12 cellular contexts compared by ENCODE assay signal in the genomic region with DNA sequence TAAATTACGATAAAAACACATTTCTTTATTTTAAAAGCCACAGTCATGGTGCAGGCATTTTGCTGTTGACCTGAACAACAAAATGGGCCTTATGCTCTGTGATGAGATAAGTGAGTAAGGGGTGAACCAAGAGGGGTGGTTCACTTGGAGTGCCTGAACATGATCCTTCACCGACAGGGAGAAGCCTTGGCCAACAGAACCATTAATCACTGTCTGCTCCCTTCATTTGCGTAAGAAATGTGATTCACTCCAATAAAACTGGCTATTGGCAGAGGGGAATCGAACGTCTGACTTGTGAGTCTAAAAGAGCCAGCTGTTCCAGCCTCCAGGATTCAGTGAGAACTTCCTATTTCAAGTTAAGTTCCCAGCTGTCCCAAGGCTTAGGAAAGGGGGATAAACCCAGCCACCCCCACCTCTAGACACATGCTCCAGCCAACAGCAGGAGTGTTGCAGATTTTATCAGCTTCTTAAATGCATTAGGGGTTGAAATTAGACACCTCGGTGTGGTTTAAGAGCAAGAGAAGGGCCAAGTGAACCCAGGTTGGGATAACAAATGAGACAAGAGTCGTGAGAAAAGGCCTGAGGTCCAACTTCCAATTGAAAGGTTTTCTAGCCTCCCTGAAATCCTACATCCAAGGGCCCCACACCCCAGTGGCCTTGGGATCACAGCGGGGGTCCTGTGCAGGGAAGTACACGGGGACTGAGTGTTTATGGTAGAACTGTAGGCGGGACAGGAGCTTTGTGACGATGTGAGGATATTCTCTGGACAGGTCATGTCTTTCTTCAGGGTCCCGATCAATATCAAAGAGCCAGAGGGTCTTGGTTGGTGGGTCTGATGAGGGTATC.
DNase-seq lines count a peak whose midpoint lies in the region; ATAC-seq, FAIRE-seq and TF ChIP-seq lines count a peak whose summit lies in the region.
"Had no signal": no experiment of that assay in that cellular context is flagged by ENCODE, and none has a peak within 500 bp of the region (broad histone marks: within the 10 kb centered on the region; RNA-seq: fewer than 3 reads in every experiment).

No MANE protein-coding gene starts in this region.

- H3K9me2 ChIP-seq in PC-3 (replicated peaks; ENCODE audit: low read length), result no peaks in the 10 kb centered on the region

- TF ChIP-seq POLR2A in H54 (IDR thresholded peaks at IDR 0.05; ENCODE audit: low read depth, low read length), result no peak

- no peak overlapping the region for H4K91ac ChIP-seq in trophoblast cell (ENCODE audit: low read depth, low read length)

- no peak overlapping the region for H3K18ac ChIP-seq in trophoblast cell (ENCODE audit: low read length)

- H2AK5ac ChIP-seq in trophoblast cell (ENCODE audit: low read length), result no peak overlapping the region

- H3K9me3 ChIP-seq in PC-3 (ENCODE audit: low read length) (no peaks in the 10 kb centered on the region), fibroblast of lung (ENCODE audit: control insufficient read depth, insufficient read depth, low read depth, low read length) (no peaks in the 10 kb centered on the region), trophoblast cell (ENCODE audit: insufficient read depth, low read depth, low read length) (peaks cover 3% of the 10 kb centered on the region)

- DNase-seq in H54 (ENCODE audit: insufficient read length, low spot score), result peak; percentile 29
- peak; percentile 90 for DNase-seq in PC-3
- DNase-seq in fibroblast of lung (ENCODE audit: low read depth in 2 of 2), result peak; percentile 97 to 99
- DNase-seq in trophoblast cell, result no peak
- DNase-seq in activated gamma-delta T cell (lab: John Stamatoyannopoulos, UW), result no peak
- DNase-seq in stimulated activated effector memory CD8-positive, alpha-beta T cell treated with anti-CD3 and anti-CD28 coated beads, Interleukin-12 subunit alpha, Interleukin-12 subunit beta, amount 100 ng/mL, for 72 hours (ENCODE audit: low spot score in 2 of 2), result no peak
- DNase-seq: activated T-cell treated with anti-CD3 and anti-CD28 coated beads, Interleukin-2, amount 50 U/mL, for 48 hours; NCI-H1436; stimulated activated naive CD4-positive, alpha-beta T cell had no signal

- intact Hi-C loops in PC-3 (cut with micrococcal nuclease), result no loop called here

- no TSS peak for BruUV-seq in PC-3 (replicated peaks; lab: Mats Ljungman, UMichigan)

- peaks cover 12% of the 10 kb centered on the region for H3K36me3 Mint-ChIP-seq in stimulated activated effector memory CD8-positive, alpha-beta T cell treated with anti-CD3 and anti-CD28 coated beads, Interleukin-12 subunit alpha, Interleukin-12 subunit beta, amount 100 ng/mL, for 72 hours

- H3K27me3 ChIP-seq in PC-3 (ENCODE audit: low read length), result no peaks in the 10 kb centered on the region
- H3K27me3 ChIP-seq in fibroblast of lung (ENCODE audit: control insufficient read depth, insufficient read depth, low read length), result no peaks in the 10 kb centered on the region
- H3K27me3 ChIP-seq in trophoblast cell (ENCODE audit: insufficient read depth, low read length), result no peaks in the 10 kb centered on the region

- no peaks in the 10 kb centered on the region for H3K9me3 Mint-ChIP-seq in stimulated activated effector memory CD8-positive, alpha-beta T cell treated with anti-CD3 and anti-CD28 coated beads, Interleukin-12 subunit alpha, Interleukin-12 subunit beta, amount 100 ng/mL, for 72 hours

- no peaks in the 10 kb centered on the region for H3K79me1 ChIP-seq in trophoblast cell (ENCODE audit: low read length)

- FAIRE-seq in H54 (lab: Jason Lieb, UNC), result peak; percentile 82
- FAIRE-seq: TTC549 had no signal

- ATAC-seq in PC-3 (peak; percentile 79), GM19455 (IDR thresholded peaks at IDR 0.05; ENCODE audit: unreplicated experiment) (no peak), HG03159 (IDR thresholded peaks at IDR 0.05; ENCODE audit: unreplicated experiment) (no peak)
- ATAC-seq in stimulated activated effector memory CD8-positive, alpha-beta T cell treated with anti-CD3 and anti-CD28 coated beads, Interleukin-12 subunit alpha, Interleukin-12 subunit beta, amount 100 ng/mL, for 72 hours, result no peak

- no peak overlapping the region for H2AFZ ChIP-seq in PC-3 (ENCODE audit: low read length)
- H2AFZ ChIP-seq in fibroblast of lung (ENCODE audit: low read length), result no peak overlapping the region
- no peak overlapping the region for H2AFZ ChIP-seq in trophoblast cell (ENCODE audit: insufficient read depth, low read length, poor library complexity)

- H3K4me2 ChIP-seq in PC-3 (ENCODE audit: low read length) (peak overlapping the region; percentile 54), fibroblast of lung (ENCODE audit: extremely low read depth, insufficient read depth, low read length) (no peak overlapping the region), trophoblast cell (ENCODE audit: low read length) (no peak overlapping the region)

- H3K36me3 ChIP-seq in PC-3 (ENCODE audit: low read depth, low read length) (no peaks in the 10 kb centered on the region; the same call in 1 of the 2 replicates), fibroblast of lung (ENCODE audit: control insufficient read depth, insufficient read depth, low read length) (no peaks in the 10 kb centered on the region), trophoblast cell (ENCODE audit: control insufficient read depth in 1 of 2, insufficient read depth in 2 of 2, low read length in 2 of 2) (peaks cover 0 to 2% of the 10 kb centered on the region in 2 experiments)

- POLR2A ChIA-PET in PC-3 (lab: Charles Lee; ENCODE audit: unreplicated experiment), result no interaction called here

- peak overlapping the region; percentile 37 for H4K8ac ChIP-seq in trophoblast cell (ENCODE audit: low read depth, low read length)

- H3K27ac Mint-ChIP-seq in stimulated activated effector memory CD8-positive, alpha-beta T cell treated with anti-CD3 and anti-CD28 coated beads, Interleukin-12 subunit alpha, Interleukin-12 subunit beta, amount 100 ng/mL, for 72 hours, result no peak overlapping the region

- no peak overlapping the region for H3K4me3 Mint-ChIP-seq in stimulated activated effector memory CD8-positive, alpha-beta T cell treated with anti-CD3 and anti-CD28 coated beads, Interleukin-12 subunit alpha, Interleukin-12 subunit beta, amount 100 ng/mL, for 72 hours

- H2BK120ac ChIP-seq in trophoblast cell (ENCODE audit: insufficient read depth, low read length, poor library complexity), result no peak overlapping the region

- no peaks in the 10 kb centered on the region for H3F3A ChIP-seq in PC-3 (ENCODE audit: low read length, unreplicated experiment)

- H3K23ac ChIP-seq in trophoblast cell (ENCODE audit: low read length), result no peak overlapping the region

- WGBS in trophoblast cell (ENCODE audit: extremely low coverage, insufficient coverage, insufficient read length), result no CpG with 5 or more reads among the region's 12 CpGs

- no peak overlapping the region for H2BK5ac ChIP-seq in trophoblast cell (ENCODE audit: low read depth, low read length, poor library complexity)

- H3K4me3 ChIP-seq in PC-3 (ENCODE audit: low read length), result no peak overlapping the region
- no peak overlapping the region for H3K4me3 ChIP-seq in fibroblast of lung (replicated peaks in 1 of 4; ENCODE audit: control extremely low read depth in 1 of 4, insufficient read depth in 1 of 4, low read depth in 3 of 4, low read length in 4 of 4)
- H3K4me3 ChIP-seq in trophoblast cell (ENCODE audit: low read depth, low read length), result no peak overlapping the region

- H3K4me1 Mint-ChIP-seq in stimulated activated effector memory CD8-positive, alpha-beta T cell treated with anti-CD3 and anti-CD28 coated beads, Interleukin-12 subunit alpha, Interleukin-12 subunit beta, amount 100 ng/mL, for 72 hours, result peaks cover 4% of the 10 kb centered on the region

- no peak overlapping the region for H4K12ac ChIP-seq in trophoblast cell (ENCODE audit: low read depth, low read length)

- H3K27ac ChIP-seq in PC-3 (ENCODE audit: low read length), result peak overlapping the region; percentile 100
- peak overlapping the region; percentile 27 for H3K27ac ChIP-seq in fibroblast of lung (ENCODE audit: insufficient read depth, low read length)
- no peak overlapping the region for H3K27ac ChIP-seq in trophoblast cell (ENCODE audit: low read depth, low read length)

- H3K9ac ChIP-seq in PC-3 (ENCODE audit: low read length) (peak overlapping the region; percentile 80), fibroblast of lung (ENCODE audit: insufficient read depth, low read length) (no peak overlapping the region), trophoblast cell (ENCODE audit: low read length) (no peak overlapping the region)

- H4K20me1 ChIP-seq in PC-3 (ENCODE audit: low read length) (no peaks in the 10 kb centered on the region), fibroblast of lung (ENCODE audit: control insufficient read depth, extremely low read depth, insufficient read depth, low read length) (no peaks in the 10 kb centered on the region)

- no peak overlapping the region for H3K14ac ChIP-seq in trophoblast cell (ENCODE audit: low read length)

- no peak overlapping the region for H2BK12ac ChIP-seq in trophoblast cell (ENCODE audit: low read length)

- H3K79me2 ChIP-seq in PC-3 (ENCODE audit: low read length), result no peaks in the 10 kb centered on the region
- no peaks in the 10 kb centered on the region for H3K79me2 ChIP-seq in fibroblast of lung (ENCODE audit: control insufficient read depth, insufficient read depth, low read length)
- H3K79me2 ChIP-seq in trophoblast cell (ENCODE audit: control insufficient read depth, insufficient read depth, low read length, poor library complexity), result no peaks in the 10 kb centered on the region

- no peak overlapping the region for H3K4ac ChIP-seq in trophoblast cell (ENCODE audit: low read depth, low read length)

- H3K4me1 ChIP-seq in PC-3 (ENCODE audit: insufficient read depth, low read length) (peaks cover 36% of the 10 kb centered on the region), fibroblast of lung (ENCODE audit: control insufficient read depth, extremely low read depth, insufficient read depth, low read length) (peaks cover 13% of the 10 kb centered on the region), trophoblast cell (ENCODE audit: control insufficient read depth in 1 of 2, insufficient read depth in 2 of 2, low read length in 2 of 2) (peaks cover 0 to 4% of the 10 kb centered on the region in 2 experiments)

- TF ChIP-seq CTCF in PC-3 (conservative IDR thresholded peaks at IDR 0.05; ENCODE audit: low read depth, low read length) (no peak), fibroblast of lung (conservative IDR thresholded peaks at IDR 0.05 in 1 of 2, IDR thresholded peaks at IDR 0.05 in 1 of 2; ENCODE audit: low read depth in 1 of 2, low read length in 2 of 2) (no peak)

- CTCF ChIA-PET in PC-3 (lab: Charles Lee), result no interaction called here

Comparison
In these comparisons a context has a peak if more than half of its experiments do, and no peak if none do; other contexts are left out.
1. DNase-seq: peak in H54 (single experiment), PC-3 (single experiment) and fibroblast of lung (2 of 2); none in trophoblast cell (0 of 2), activated gamma-delta T cell (single experiment) and stimulated activated effector memory CD8-positive, alpha-beta T cell treated with anti-CD3 and anti-CD28 coated beads, Interleukin-12 subunit alpha, Interleukin-12 subunit beta, amount 100 ng/mL, for 72 hours (0 of 2).